Comparison of ENCODE assay signal across 1 cellular context in the genomic region with DNA sequence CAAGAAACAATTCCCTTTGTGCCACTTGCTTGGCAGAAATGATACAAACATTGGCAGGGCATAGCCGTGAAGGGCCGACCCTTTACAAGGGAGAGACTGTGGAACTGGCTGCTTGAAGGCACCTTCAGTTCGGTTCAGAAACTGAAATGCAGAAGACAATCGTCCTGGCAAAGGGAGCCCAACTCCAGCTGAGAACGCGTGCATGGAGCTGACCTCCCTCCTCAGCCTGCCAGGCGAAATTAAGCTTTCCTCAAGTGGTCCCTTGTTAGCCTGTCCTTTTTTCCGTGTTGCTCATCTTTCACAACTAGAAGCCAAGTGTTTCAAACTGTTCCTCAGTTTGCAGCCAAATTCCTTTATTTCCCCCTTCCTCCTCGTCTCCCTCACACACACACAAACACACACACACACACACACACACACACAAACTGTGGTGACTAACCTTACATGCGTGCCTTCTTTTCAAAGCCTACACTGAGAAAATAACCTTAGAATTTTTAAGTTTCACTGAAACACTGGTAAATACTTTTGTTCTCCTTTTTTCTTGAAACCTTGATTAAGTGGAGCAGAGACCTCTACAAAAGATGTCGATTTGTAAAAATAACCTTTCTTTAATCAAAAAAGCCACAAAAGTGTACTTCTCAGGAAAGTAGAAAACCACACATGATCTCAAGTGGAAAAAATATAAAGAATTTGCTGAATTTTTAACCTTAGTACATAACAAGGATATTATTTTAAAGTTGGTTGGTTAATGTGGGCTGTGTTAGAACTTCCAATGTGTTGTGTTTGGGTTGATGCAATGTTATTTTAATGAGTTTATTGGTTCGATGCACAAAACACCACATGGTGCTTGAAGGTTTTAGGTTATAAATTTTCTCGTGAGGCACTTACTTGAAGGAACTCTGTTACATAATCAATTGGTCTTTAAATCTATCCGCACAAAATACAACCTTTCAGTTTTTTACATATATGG.
TF ChIP-seq lines count a peak whose summit lies in the region.

No MANE protein-coding gene starts in this region.

TF ChIP-seq in HEK293, 187 proteins besides CTCF, POLR2A, EP300 and RAD21 (continued from another document):
- TF ChIP-seq, protein P1, sequence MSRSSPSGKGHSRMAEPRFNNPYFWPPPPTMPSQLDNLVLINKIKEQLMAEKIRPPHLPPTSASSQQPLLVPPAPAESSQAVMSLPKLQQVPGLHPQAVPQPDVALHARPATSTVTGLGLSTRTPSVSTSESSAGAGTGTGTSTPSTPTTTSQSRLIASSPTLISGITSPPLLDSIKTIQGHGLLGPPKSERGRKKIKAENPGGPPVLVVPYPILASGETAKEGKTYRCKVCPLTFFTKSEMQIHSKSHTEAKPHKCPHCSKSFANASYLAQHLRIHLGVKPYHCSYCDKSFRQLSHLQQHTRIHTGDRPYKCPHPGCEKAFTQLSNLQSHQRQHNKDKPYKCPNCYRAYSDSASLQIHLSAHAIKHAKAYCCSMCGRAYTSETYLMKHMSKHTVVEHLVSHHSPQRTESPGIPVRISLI (tag by site-specific recombination; IDR thresholded peaks at IDR 0.05): no peak
- TF ChIP-seq TRIM28 (IDR thresholded peaks at IDR 0.05; ENCODE audit: borderline replicate concordance, low read length) (no peak), ZNF555 (tag by site-specific recombination; conservative IDR thresholded peaks at IDR 0.05) (no peak), ZNF654 (tag by site-specific recombination; IDR thresholded peaks at IDR 0.05; ENCODE audit: low read depth) (no peak), KLF8 (tag by site-specific recombination; IDR thresholded peaks at IDR 0.05) (no peak), ZNF114 (tag by site-specific recombination; IDR thresholded peaks at IDR 0.05) (no peak), ZNF146 (tag by site-specific recombination; IDR thresholded peaks at IDR 0.05) (no peak), SALL2 (tag by site-specific recombination; IDR thresholded peaks at IDR 0.05; ENCODE audit: borderline replicate concordance) (no peak), GLIS1 (tag by site-specific recombination; IDR thresholded peaks at IDR 0.05) (no peak)
- TF ChIP-seq, protein P2, sequence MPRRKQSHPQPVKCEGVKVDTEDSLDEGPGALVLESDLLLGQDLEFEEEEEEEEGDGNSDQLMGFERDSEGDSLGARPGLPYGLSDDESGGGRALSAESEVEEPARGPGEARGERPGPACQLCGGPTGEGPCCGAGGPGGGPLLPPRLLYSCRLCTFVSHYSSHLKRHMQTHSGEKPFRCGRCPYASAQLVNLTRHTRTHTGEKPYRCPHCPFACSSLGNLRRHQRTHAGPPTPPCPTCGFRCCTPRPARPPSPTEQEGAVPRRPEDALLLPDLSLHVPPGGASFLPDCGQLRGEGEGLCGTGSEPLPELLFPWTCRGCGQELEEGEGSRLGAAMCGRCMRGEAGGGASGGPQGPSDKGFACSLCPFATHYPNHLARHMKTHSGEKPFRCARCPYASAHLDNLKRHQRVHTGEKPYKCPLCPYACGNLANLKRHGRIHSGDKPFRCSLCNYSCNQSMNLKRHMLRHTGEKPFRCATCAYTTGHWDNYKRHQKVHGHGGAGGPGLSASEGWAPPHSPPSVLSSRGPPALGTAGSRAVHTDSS (tag by site-specific recombination; IDR thresholded peaks at IDR 0.05): peak; percentile 55
